ENCODE assay signal across 13 cellular contexts in genomic region chr1:147078606-147079399, GRCh38.
A peak's percentile ranks its signal among the peaks of the same experiment; 100 is the strongest.
DNase-seq lines count a peak whose midpoint lies in the region; ATAC-seq and TF ChIP-seq lines count a peak whose summit lies in the region.
"Had no signal": no experiment of that assay in that cellular context is flagged by ENCODE, and none has a peak within 500 bp of the region (broad histone marks: within the 10 kb centered on the region; RNA-seq: fewer than 3 reads in every experiment).

No MANE protein-coding gene starts in this region.

- peaks cover 26% of the 10 kb centered on the region for H3K4me1 Mint-ChIP-seq in activated CD8-positive, alpha-beta memory T cell treated with anti-CD3 and anti-CD28 coated beads, Interleukin-2, amount 10 ng/mL, durations not matched to agents 7 days and 5 days
- H3K4me1 Mint-ChIP-seq in T-cell (peaks cover 33 to 42% (median 34%) of the 10 kb centered on the region in 3 donors), endothelial cell (ENCODE audit: unreplicated experiment) (peaks cover 6% of the 10 kb centered on the region)

- H3K9me3 Mint-ChIP-seq in activated CD8-positive, alpha-beta memory T cell treated with anti-CD3 and anti-CD28 coated beads, Interleukin-2, amount 10 ng/mL, durations not matched to agents 7 days and 5 days (ENCODE audit: low read depth): no peaks in the 10 kb centered on the region
- H3K9me3 Mint-ChIP-seq in T-cell: peaks cover 2 to 7% (median 3%) of the 10 kb centered on the region in 3 donors
- no peaks in the 10 kb centered on the region for H3K9me3 Mint-ChIP-seq in endothelial cell (ENCODE audit: unreplicated experiment)

- ATAC-seq in activated CD8-positive, alpha-beta memory T cell treated with anti-CD3 and anti-CD28 coated beads, Interleukin-2, amount 10 ng/mL, durations not matched to agents 7 days and 5 days: no peak
- peak in 1 of 4 experiments; percentile 46 for ATAC-seq in T-cell (replicated peaks in 1 of 4)
- ATAC-seq: esophagus mucosa, upper lobe of right lung had no signal

- H3K27me3 Mint-ChIP-seq in activated CD8-positive, alpha-beta memory T cell treated with anti-CD3 and anti-CD28 coated beads, Interleukin-2, amount 10 ng/mL, durations not matched to agents 7 days and 5 days: peaks cover 92% of the 10 kb centered on the region
- H3K27me3 Mint-ChIP-seq in T-cell (peaks cover 79 to 90% of the 10 kb centered on the region in 2 donors), endothelial cell (ENCODE audit: unreplicated experiment) (peaks cover 14% of the 10 kb centered on the region)

- DNase-seq in activated CD8-positive, alpha-beta memory T cell treated with anti-CD3 and anti-CD28 coated beads, Interleukin-2, amount 50 U/mL, for 48 hours: peak; percentile 59
- DNase-seq in activated CD8-positive, alpha-beta memory T cell treated with anti-CD3 and anti-CD28 coated beads, Interleukin-2, amount 10 ng/mL, durations not matched to agents 7 days and 5 days: no peak
- DNase-seq in T-cell (no peak), endothelial cell (ENCODE audit: low spot score) (no peak), posterior vena cava (ENCODE audit: low spot score) (peak; percentile 56), SW480 (ENCODE audit: low spot score) (no peak), NCI-H187 treated with DMSO at 0.1 percent for 48 hours (lab: John Stamatoyannopoulos, UW) (no peak), NCI-H446 treated with DMSO at 0.1 percent for 48 hours (lab: John Stamatoyannopoulos, UW) (no peak)
- DNase-seq: central memory CD4-positive, alpha-beta T cell; HCEC 1CT; occipital lobe; upper lobe of right lung had no signal

- TF ChIP-seq CTCF in endothelial cell (IDR thresholded peaks at IDR 0.05; ENCODE audit: unreplicated experiment): no peak

- H3K36me3 Mint-ChIP-seq in activated CD8-positive, alpha-beta memory T cell treated with anti-CD3 and anti-CD28 coated beads, Interleukin-2, amount 10 ng/mL, durations not matched to agents 7 days and 5 days: no peaks in the 10 kb centered on the region
- H3K36me3 Mint-ChIP-seq in T-cell: no peaks in the 10 kb centered on the region
- peaks cover 4% of the 10 kb centered on the region for H3K36me3 Mint-ChIP-seq in endothelial cell (ENCODE audit: low read depth, unreplicated experiment)

- H3K27ac Mint-ChIP-seq in activated CD8-positive, alpha-beta memory T cell treated with anti-CD3 and anti-CD28 coated beads, Interleukin-2, amount 10 ng/mL, durations not matched to agents 7 days and 5 days: no peak overlapping the region
- peak overlapping the region in 1 of 2 donors; percentile 55 for H3K27ac Mint-ChIP-seq in T-cell
- peak overlapping the region; percentile 39 for H3K27ac Mint-ChIP-seq in endothelial cell (ENCODE audit: unreplicated experiment)

- CTCF ChIA-PET in activated CD8-positive, alpha-beta memory T cell treated with anti-CD3 and anti-CD28 coated beads, Interleukin-2, amount 10 ng/mL, durations not matched to agents 7 days and 5 days (lab: Charles Lee): no interaction called here
- CTCF ChIA-PET in T-cell (lab: Charles Lee): no interaction called here

- POLR2A ChIA-PET in T-cell (lab: Charles Lee): no interaction called here

- intact Hi-C loops in posterior vena cava (cut with DNase I): no loop called here

- H3K4me3 Mint-ChIP-seq in activated CD8-positive, alpha-beta memory T cell treated with anti-CD3 and anti-CD28 coated beads, Interleukin-2, amount 10 ng/mL, durations not matched to agents 7 days and 5 days: no peak overlapping the region
- H3K4me3 Mint-ChIP-seq in T-cell (peak overlapping the region; percentile 50 to 87 (median 74)), endothelial cell (ENCODE audit: unreplicated experiment) (peak overlapping the region; percentile 44)

Comparison
In these comparisons a context has a peak if more than half of its experiments do, and no peak if none do; other contexts are left out.
1. DNase-seq: peak in activated CD8-positive, alpha-beta memory T cell treated with anti-CD3 and anti-CD28 coated beads, Interleukin-2, amount 50 U/mL, for 48 hours (single experiment) and posterior vena cava (single experiment); none in activated CD8-positive, alpha-beta memory T cell treated with anti-CD3 and anti-CD28 coated beads, Interleukin-2, amount 10 ng/mL, durations not matched to agents 7 days and 5 days (single experiment), T-cell (0 of 34), endothelial cell (single experiment), SW480 (single experiment), NCI-H187 treated with DMSO at 0.1 percent for 48 hours (single experiment) and NCI-H446 treated with DMSO at 0.1 percent for 48 hours (single experiment).